Comparison of ENCODE assay signal across 15 cellular contexts in genomic region chr3:67739851-67740250, GRCh38.
"Had no signal": no experiment of that assay in that cellular context is flagged by ENCODE, and none has a peak within 500 bp of the region (broad histone marks: within the 10 kb centered on the region; RNA-seq: fewer than 3 reads in every experiment).

No MANE protein-coding gene starts in this region.

- H3K27me3 Mint-ChIP-seq: activated CD8-positive, alpha-beta T cell treated with anti-CD3 and anti-CD28 coated beads for 36 hours; brain; dendritic cell treated with granulocyte-macrophage colony-stimulating factor and Interleukin-4, amounts not matched to agents 40 ng/mL and 50 ng/mL, for 4 days; effector memory CD8-positive, alpha-beta T cell; stimulated activated memory B cell treated with anti-CD40 and anti-IgM and Interleukin-4, amounts not matched to agents 10 μg/mL and 1 μg/mL and 100 μg/mL, for 72 hours had no signal

- H3K4me3 Mint-ChIP-seq: activated CD8-positive, alpha-beta T cell treated with anti-CD3 and anti-CD28 coated beads for 36 hours; brain; dendritic cell treated with granulocyte-macrophage colony-stimulating factor and Interleukin-4, amounts not matched to agents 40 ng/mL and 50 ng/mL, for 4 days; effector memory CD8-positive, alpha-beta T cell; natural killer cell; stimulated activated memory B cell treated with anti-CD40 and anti-IgM and Interleukin-4, amounts not matched to agents 10 μg/mL and 1 μg/mL and 100 μg/mL, for 72 hours; WTC11 had no signal

- H3K4me1 Mint-ChIP-seq: natural killer cell; stimulated activated memory B cell treated with anti-CD40 and anti-IgM and Interleukin-4, amounts not matched to agents 10 μg/mL and 1 μg/mL and 100 μg/mL, for 72 hours; WTC11 had no signal

- ATAC-seq: activated CD8-positive, alpha-beta T cell treated with anti-CD3 and anti-CD28 coated beads for 36 hours; effector memory CD8-positive, alpha-beta T cell; left lung; natural killer cell; stimulated activated memory B cell treated with anti-CD40 and anti-IgM and Interleukin-4, amounts not matched to agents 10 μg/mL and 1 μg/mL and 100 μg/mL, for 72 hours; WTC11 had no signal

- H3K27me3 ChIP-seq: adrenal gland, left lung, neutrophil had no signal

- H3K4me1 ChIP-seq: adrenal gland, left lung had no signal

- H3K27ac Mint-ChIP-seq: activated CD8-positive, alpha-beta T cell treated with anti-CD3 and anti-CD28 coated beads for 36 hours; brain; dendritic cell treated with granulocyte-macrophage colony-stimulating factor and Interleukin-4, amounts not matched to agents 40 ng/mL and 50 ng/mL, for 4 days; effector memory CD8-positive, alpha-beta T cell; natural killer cell; stimulated activated memory B cell treated with anti-CD40 and anti-IgM and Interleukin-4, amounts not matched to agents 10 μg/mL and 1 μg/mL and 100 μg/mL, for 72 hours; WTC11 had no signal

- H3K27ac ChIP-seq: adrenal gland, left lung, neutrophil had no signal

- H3K9me3 ChIP-seq: adrenal gland, neutrophil had no signal

- DNase-seq: activated CD4-positive, alpha-beta T cell treated with anti-CD3 and anti-CD28 coated beads for 48 hours; activated CD8-positive, alpha-beta T cell treated with anti-CD3 and anti-CD28 coated beads for 36 hours; activated gamma-delta T cell treated with Interleukin-2 at 50 U/mL for 16 hours; activated T-cell treated with anti-CD3 and anti-CD28 coated beads, Interleukin-2, amount 50 U/mL, for 48 hours; adrenal gland; central memory CD4-positive, alpha-beta T cell; effector memory CD8-positive, alpha-beta T cell; left lung; natural killer cell; stimulated activated CD4-positive, alpha-beta T cell treated with anti-CD3 and anti-CD28 coated beads, Interleukin-2, amount 100 ng/mL, for 48 hours had no signal

- H3K4me3 ChIP-seq: adrenal gland, left lung had no signal

- H3K9me3 Mint-ChIP-seq: dendritic cell treated with granulocyte-macrophage colony-stimulating factor and Interleukin-4, amounts not matched to agents 40 ng/mL and 50 ng/mL, for 4 days; natural killer cell had no signal

- H3K36me3 Mint-ChIP-seq: brain, WTC11 had no signal

- H3K36me3 ChIP-seq: adrenal gland, neutrophil had no signal
